In the genomic region with DNA sequence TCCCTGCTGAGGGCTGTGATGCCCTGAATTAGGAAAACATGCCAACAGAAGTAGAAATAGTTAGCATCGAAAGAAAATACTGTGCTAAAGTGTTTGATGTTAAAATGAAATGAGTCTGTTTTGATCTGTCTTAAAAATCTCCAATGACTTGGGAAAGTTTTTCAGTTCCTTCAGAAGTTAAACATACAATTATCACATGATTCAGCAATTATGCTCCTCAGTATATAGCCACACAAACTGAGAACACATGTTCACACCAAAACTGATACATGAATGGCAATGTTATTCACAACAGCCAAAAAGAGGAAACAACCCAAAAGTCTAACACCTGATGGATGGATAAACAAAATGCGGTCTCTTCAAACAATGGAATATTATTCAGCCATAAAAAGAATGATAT, we compare ENCODE assay signal across 32 cellular contexts.
DNase-seq lines count a peak whose midpoint lies in the region; ATAC-seq, FAIRE-seq and TF ChIP-seq lines count a peak whose summit lies in the region.
"Had no signal": no experiment of that assay in that cellular context is flagged by ENCODE, and none has a peak within 500 bp of the region (broad histone marks: within the 10 kb centered on the region; RNA-seq: fewer than 3 reads in every experiment).

No MANE protein-coding gene starts in this region.

- H3K4me2 ChIP-seq in mammary epithelial cell (ENCODE audit: insufficient read depth, low read depth, low read length), result peak overlapping the region; percentile 57
- H3K4me2 ChIP-seq: BLaER1 treated with 17β-estradiol and CSF1 and Interleukin-3, amounts not matched to agents 10 nM and 100 nM had no signal

- peaks cover 28% of the 10 kb centered on the region for H3K36me3 Mint-ChIP-seq in nephron progenitor cell (ENCODE audit: low read depth)
- H3K36me3 Mint-ChIP-seq: naive B cell had no signal

- no peak overlapping the region for H3K4me3 Mint-ChIP-seq in nephron progenitor cell
- H3K4me3 Mint-ChIP-seq: activated CD4-positive, alpha-beta T cell treated with anti-CD3 and anti-CD28 coated beads, Interleukin-2, amount 10 ng/mL, durations not matched to agents 7 days and 5 days; activated naive CD8-positive, alpha-beta T cell treated with anti-CD3 and anti-CD28 coated beads for 36 hours; naive B cell; type B pancreatic cell had no signal

- H3K36me3 ChIP-seq in HUES64 (ENCODE audit: insufficient read depth, low read length) (no peaks in the 10 kb centered on the region), mammary epithelial cell (ENCODE audit: insufficient read depth, low read length) (no peaks in the 10 kb centered on the region)
- H3K36me3 ChIP-seq: BLaER1 treated with 17β-estradiol and CSF1 and Interleukin-3, amounts not matched to agents 10 nM and 100 nM; cardiac muscle cell; colonic mucosa; left lung; neutrophil; prostate gland; SJCRH30 had no signal

- FAIRE-seq in D721Med (lab: Jason Lieb, UNC), result peak; percentile 66
- FAIRE-seq: G401.6, islet of Langerhans had no signal

- H3K27me3 ChIP-seq in HUES64 (ENCODE audit: insufficient read depth, low read length) (no peaks in the 10 kb centered on the region), mammary epithelial cell (ENCODE audit: insufficient read depth, low read length) (no peaks in the 10 kb centered on the region)
- H3K27me3 ChIP-seq: BLaER1 treated with 17β-estradiol and CSF1 and Interleukin-3, amounts not matched to agents 10 nM and 100 nM; cardiac muscle cell; colonic mucosa; left lung; neutrophil; SJCRH30 had no signal

- peaks cover 31% of the 10 kb centered on the region for H3K4me1 Mint-ChIP-seq in nephron progenitor cell
- H3K4me1 Mint-ChIP-seq: naive B cell had no signal

- H3K79me2 ChIP-seq in mammary epithelial cell (ENCODE audit: insufficient read depth, low read length), result peaks cover 95% of the 10 kb centered on the region

- peak overlapping the region; percentile 16; the same call in 1 of the 2 replicates for H3K27ac ChIP-seq in HUES64 (ENCODE audit: low read depth, low read length)
- H3K27ac ChIP-seq in mammary epithelial cell (ENCODE audit: insufficient read depth, low read depth, low read length), result peak overlapping the region; percentile 92
- H3K27ac ChIP-seq: BLaER1 treated with 17β-estradiol and CSF1 and Interleukin-3, amounts not matched to agents 10 nM and 100 nM; cardiac muscle cell; colonic mucosa; left lung; neutrophil; prostate gland; SJCRH30 had no signal

- BruUV-seq in mammary epithelial cell (replicated peaks; lab: Mats Ljungman, UMichigan), result no TSS peak

- WGBS in HUES64, result 93% methylated on average over 2 of the region's 2 CpGs
- 50% methylated on average over 2 of the region's 2 CpGs for WGBS in mammary epithelial cell (ENCODE audit: low coverage, missing lambda C conversion rate)

- no peak for TF ChIP-seq CTCF in D721Med (IDR thresholded peaks at IDR 0.05; ENCODE audit: insufficient read depth, missing control alignments)
- no peak for TF ChIP-seq CTCF in mammary epithelial cell (conservative IDR thresholded peaks at IDR 0.05 in 1 of 2, IDR thresholded peaks at IDR 0.05 in 1 of 2; ENCODE audit: extremely low read depth in 1 of 2, insufficient read depth in 1 of 2, low read depth in 1 of 2, low read length in 2 of 2)
- TF ChIP-seq CTCF in nephron progenitor cell (IDR thresholded peaks at IDR 0.05), result no peak

- intact Hi-C loops in mammary epithelial cell (cut with micrococcal nuclease), result loop anchor here (1.0 kb wide), 1 partner anchor 16 kb away; no protein-coding TSS in a partner anchor

- CTCF ChIA-PET in mammary epithelial cell (lab: Charles Lee; ENCODE audit: low non-redundant PET), result no interaction called here

- no peaks in the 10 kb centered on the region for H4K20me1 ChIP-seq in mammary epithelial cell (ENCODE audit: insufficient read depth, low read length)
- H4K20me1 ChIP-seq: BLaER1 treated with 17β-estradiol and CSF1 and Interleukin-3, amounts not matched to agents 10 nM and 100 nM had no signal

- DNase-seq in D721Med (ENCODE audit: insufficient read length, low spot score) (no peak), mammary epithelial cell (no peak), nephron progenitor cell (no peak), ACHN (no peak), epidermal melanocyte (ENCODE audit: insufficient read length, low spot score) (no peak)
- no peak for DNase-seq in activated effector memory CD4-positive, alpha-beta T cell treated with anti-CD3 and anti-CD28 coated beads, Interleukin-2, amount 50 U/mL, for 16 hours
- DNase-seq: activated CD4-positive, alpha-beta T cell treated with anti-CD3 and anti-CD28 coated beads, Interleukin-2, amount 10 ng/mL, durations not matched to agents 7 days and 5 days; activated effector memory CD4-positive, alpha-beta T cell treated with Interleukin-2 at 50 U/mL for 16 hours; activated naive CD8-positive, alpha-beta T cell treated with anti-CD3 and anti-CD28 coated beads for 36 hours; anterior cingulate cortex; colonic mucosa; COR-L47; effector CD4-positive, alpha-beta T cell; Karpas-422; left lung; naive B cell; NCI-H1436 treated with DMSO at 0.1 percent for 48 hours; NCI-H446; NCI-H82; SJCRH30; stimulated activated CD4-positive, alpha-beta T cell treated with anti-CD3 and anti-CD28 coated beads, Interleukin-4, amount 100 ng/mL, for 4 hours; T1000 had no signal

- H3K27ac Mint-ChIP-seq in nephron progenitor cell, result peak overlapping the region; percentile 39
- H3K27ac Mint-ChIP-seq: activated CD4-positive, alpha-beta T cell treated with anti-CD3 and anti-CD28 coated beads, Interleukin-2, amount 10 ng/mL, durations not matched to agents 7 days and 5 days; activated naive CD8-positive, alpha-beta T cell treated with anti-CD3 and anti-CD28 coated beads for 36 hours; naive B cell had no signal

- no peak overlapping the region for H3K9ac ChIP-seq in HUES64 (ENCODE audit: low read depth, low read length)
- no peak overlapping the region for H3K9ac ChIP-seq in mammary epithelial cell (ENCODE audit: insufficient read depth, low read length)
- H3K9ac ChIP-seq: BLaER1 treated with 17β-estradiol and CSF1 and Interleukin-3, amounts not matched to agents 10 nM and 100 nM had no signal

- H3K9me3 Mint-ChIP-seq in nephron progenitor cell, result no peaks in the 10 kb centered on the region

- dilution Hi-C loops in mammary epithelial cell (cut with HindIII; ENCODE audit: low sequenced_read_pairs), result loop anchor here (5.0 kb wide), 3 partner anchors 56 to 161 kb away; no protein-coding TSS in a partner anchor

- H3K4me3 ChIP-seq in HUES64 (ENCODE audit: low read length), result no peak overlapping the region
- H3K4me3 ChIP-seq in mammary epithelial cell (replicated peaks in 1 of 3; ENCODE audit: insufficient read depth in 1 of 3, low read depth in 2 of 3, low read length in 3 of 3), result no peak overlapping the region
- H3K4me3 ChIP-seq: BLaER1 treated with 17β-estradiol and CSF1 and Interleukin-3, amounts not matched to agents 10 nM and 100 nM; cardiac muscle cell; colonic mucosa; left lung; prostate gland; SJCRH30 had no signal

- no peaks in the 10 kb centered on the region for H3K27me3 Mint-ChIP-seq in nephron progenitor cell (ENCODE audit: low read depth, poor library complexity)
- H3K27me3 Mint-ChIP-seq: activated CD4-positive, alpha-beta T cell treated with anti-CD3 and anti-CD28 coated beads, Interleukin-2, amount 10 ng/mL, durations not matched to agents 7 days and 5 days; activated naive CD8-positive, alpha-beta T cell treated with anti-CD3 and anti-CD28 coated beads for 36 hours; type B pancreatic cell had no signal

- in situ Hi-C loops in mammary epithelial cell (cut with MboI; ENCODE audit: low sequenced_read_pairs in 2 of 2) (no loop called here), ACHN (cut with HindIII; ENCODE audit: low pct_ligation_motif_present, low pct_unique_long_range_greater_than_20kb, low sequenced_read_pairs) (no loop called here)

- no peaks in the 10 kb centered on the region for H3K9me3 ChIP-seq in HUES64 (ENCODE audit: insufficient read depth, low read depth, low read length)
- H3K9me3 ChIP-seq in mammary epithelial cell (replicated peaks; ENCODE audit: insufficient read depth, low read length), result no peaks in the 10 kb centered on the region
- H3K9me3 ChIP-seq: colonic mucosa, left lung, neutrophil, prostate gland, SJCRH30 had no signal

- H3K4me1 ChIP-seq in HUES64 (ENCODE audit: insufficient read depth, low read length) (peaks cover 47% of the 10 kb centered on the region), mammary epithelial cell (ENCODE audit: insufficient read depth, low read length) (peaks cover 85% of the 10 kb centered on the region)
- H3K4me1 ChIP-seq: colonic mucosa, left lung, prostate gland had no signal

- ATAC-seq in GM21737 (IDR thresholded peaks at IDR 0.05; ENCODE audit: unreplicated experiment), result no peak
- ATAC-seq: left lung, sciatic nerve had no signal

- H2AFZ ChIP-seq in mammary epithelial cell (ENCODE audit: low read depth, low read length), result no peak overlapping the region
